ENCODE assay signal across 35 cellular contexts in genomic region chr4:36461344-36461743, GRCh38.
"Had no signal": no experiment of that assay in that cellular context is flagged by ENCODE, and none has a peak within 500 bp of the region (broad histone marks: within the 10 kb centered on the region; RNA-seq: fewer than 3 reads in every experiment).

No MANE protein-coding gene starts in this region.

- H3K27ac ChIP-seq: KMS-11 had no signal

- H3K36me3 ChIP-seq: MG63 had no signal

- H3K4me2 ChIP-seq: KMS-11 had no signal

- H3K27me3 ChIP-seq: MG63 had no signal

- DNase-seq: Karpas-422, MG63, MM.1S, MV-4-11, NCI-H1048, NCI-H1092, NCI-H1092 treated with DMSO at 0.1 percent for 48 hours, NCI-H1105, NCI-H1105 treated with DMSO at 0.1 percent for 48 hours, NCI-H1417, NCI-H1417 treated with DMSO at 0.1 percent for 48 hours, NCI-H1436, NCI-H1436 treated with DMSO at 0.1 percent for 48 hours, NCI-H146, NCI-H1694, NCI-H1694 treated with DMSO at 0.1 percent for 48 hours, NCI-H187, NCI-H187 treated with DMSO at 0.1 percent for 48 hours, NCI-H1930, NCI-H2029, NCI-H2029 treated with DMSO at 0.1 percent for 48 hours, NCI-H2081, NCI-H2081 treated with DMSO at 0.1 percent for 48 hours, NCI-H2107, NCI-H2171, NCI-H2171 treated with DMSO at 0.1 percent for 48 hours, NCI-H2227 treated with DMSO at 0.1 percent for 48 hours, NCI-H345, NCI-H446, NCI-H446 treated with DMSO at 0.1 percent for 48 hours, NCI-H510A, NCI-H510A treated with DMSO at 0.1 percent for 48 hours, NCI-H524, NCI-H524 treated with DMSO at 0.1 percent for 48 hours had no signal

- H3K9me3 ChIP-seq: MG63 had no signal

- H3K4me3 ChIP-seq: MG63 had no signal
